ENCODE assay signal across 8 cellular contexts in genomic region chr6:158039571-158040050, GRCh38. TPM values are rescaled to one million over a fixed set of nuclear protein-coding genes. Genes with fewer than 3 reads are reported as not detected.
DNase-seq lines count a peak whose midpoint lies in the region; ATAC-seq lines count a peak whose summit lies in the region.

No MANE protein-coding gene starts in this region.

- ATAC-seq in GM18870 (IDR thresholded peaks at IDR 0.05; ENCODE audit: unreplicated experiment) (no peak), HG02884 (IDR thresholded peaks at IDR 0.05; ENCODE audit: unreplicated experiment) (no peak), GM18873 (IDR thresholded peaks at IDR 0.05; ENCODE audit: low FRiP score, unreplicated experiment) (no peak), GM19035 (IDR thresholded peaks at IDR 0.05; ENCODE audit: unreplicated experiment) (no peak)

- DNase-seq in ELR (ENCODE audit: low read depth), result peak; percentile 46
- peak; percentile 70 for DNase-seq in RPMI7951 (ENCODE audit: low read depth)
- DNase-seq in dermis blood vessel endothelial cell, result peak; percentile 50
- peak; percentile 89 for DNase-seq in posterior vena cava (ENCODE audit: low spot score)

- intact Hi-C loops in posterior vena cava (cut with DNase I), result no loop called here

RNA-seq across cellular contexts. Expression of gene SYNJ2, which starts 57.9 kb away (rescaled TPM):
- total RNA-seq in RPMI7951 (2014; rRNA removed; shearing (Covaris generic)), result 47.8 and 50.3 TPM in 2 replicates
- 29.6 and 34.7 TPM in 2 replicates for total RNA-seq in dermis blood vessel endothelial cell
- total RNA-seq in posterior vena cava, result 10 to 100 TPM; 19.6 to 30.4 TPM
